In genomic region chr9:16458696-16459420, GRCh38 we compare ENCODE assay signal across 12 cellular contexts.
DNase-seq lines count a peak whose midpoint lies in the region; ATAC-seq and TF ChIP-seq lines count a peak whose summit lies in the region.
"Had no signal": no experiment of that assay in that cellular context is flagged by ENCODE, and none has a peak within 500 bp of the region (broad histone marks: within the 10 kb centered on the region; RNA-seq: fewer than 3 reads in every experiment).

No MANE protein-coding gene starts in this region.

- H3K9me3 ChIP-seq in right lobe of liver = no peaks in the 10 kb centered on the region
- H3K9me3 ChIP-seq: BE2C had no signal

- no peak for TF ChIP-seq POLR2A in right lobe of liver (IDR thresholded peaks at IDR 0.05)

- no peaks in the 10 kb centered on the region for H3K4me1 ChIP-seq in right lobe of liver
- H3K4me1 ChIP-seq: BE2C had no signal

- TF ChIP-seq CTCF in fibroblast of the aortic adventitia (IDR thresholded peaks at IDR 0.05; ENCODE audit: insufficient read depth, low read length) = no peak
- no peak for TF ChIP-seq CTCF in right lobe of liver (IDR thresholded peaks at IDR 0.05)

- ATAC-seq in GM19467 (IDR thresholded peaks at IDR 0.05; ENCODE audit: unreplicated experiment) (peak; percentile 50), right lobe of liver (no peak), GM21526 (IDR thresholded peaks at IDR 0.05; ENCODE audit: low FRiP score, unreplicated experiment) (no peak), GM21737 (IDR thresholded peaks at IDR 0.05; ENCODE audit: unreplicated experiment) (no peak)
- ATAC-seq: naive thymus-derived CD8-positive, alpha-beta T cell had no signal

- no peak overlapping the region for H3K27ac ChIP-seq in right lobe of liver

- H3K27me3 ChIP-seq in right lobe of liver = no peaks in the 10 kb centered on the region
- H3K27me3 ChIP-seq: BE2C had no signal

- intact Hi-C loops in right lobe of liver (cut with DNase I) = no loop called here

- WGBS in right lobe of liver (ENCODE audit: insufficient coverage, low coverage, low lambda C conversion rate, missing lambda C conversion rate) = 64% methylated on average over 6 of the region's 6 CpGs

- peak; percentile 47 for DNase-seq in COLO668 (lab: John Stamatoyannopoulos, UW; ENCODE audit: unreplicated experiment)
- DNase-seq in NCI-H526 (lab: John Stamatoyannopoulos, UW) = peak; percentile 56 to 60
- peak; percentile 50 for DNase-seq in fibroblast of the aortic adventitia (ENCODE audit: low read depth)
- no peak for DNase-seq in right lobe of liver
- no peak for DNase-seq in NCI-H226
- DNase-seq: activated naive CD4-positive, alpha-beta T cell treated with anti-CD3 and anti-CD28 coated beads, Interleukin-2, amount 10 ng/mL, durations not matched to agents 7 days and 5 days; BE2C; naive thymus-derived CD8-positive, alpha-beta T cell; NCI-H2227 treated with DMSO at 0.1 percent for 48 hours had no signal

- no peak overlapping the region for H3K4me3 ChIP-seq in fibroblast of the aortic adventitia (ENCODE audit: low read depth, low read length)
- H3K4me3 ChIP-seq in right lobe of liver = no peak overlapping the region

- no peaks in the 10 kb centered on the region for H3K36me3 ChIP-seq in right lobe of liver
- H3K36me3 ChIP-seq: BE2C had no signal

Comparison
In these comparisons a context has a peak if more than half of its experiments do, and no peak if none do; other contexts are left out.
1. DNase-seq: peak in COLO668 (single experiment), NCI-H526 (2 of 2) and fibroblast of the aortic adventitia (single experiment); none in right lobe of liver (0 of 3) and NCI-H226 (single experiment).